ENCODE assay signal across 21 cellular contexts in the genomic region with DNA sequence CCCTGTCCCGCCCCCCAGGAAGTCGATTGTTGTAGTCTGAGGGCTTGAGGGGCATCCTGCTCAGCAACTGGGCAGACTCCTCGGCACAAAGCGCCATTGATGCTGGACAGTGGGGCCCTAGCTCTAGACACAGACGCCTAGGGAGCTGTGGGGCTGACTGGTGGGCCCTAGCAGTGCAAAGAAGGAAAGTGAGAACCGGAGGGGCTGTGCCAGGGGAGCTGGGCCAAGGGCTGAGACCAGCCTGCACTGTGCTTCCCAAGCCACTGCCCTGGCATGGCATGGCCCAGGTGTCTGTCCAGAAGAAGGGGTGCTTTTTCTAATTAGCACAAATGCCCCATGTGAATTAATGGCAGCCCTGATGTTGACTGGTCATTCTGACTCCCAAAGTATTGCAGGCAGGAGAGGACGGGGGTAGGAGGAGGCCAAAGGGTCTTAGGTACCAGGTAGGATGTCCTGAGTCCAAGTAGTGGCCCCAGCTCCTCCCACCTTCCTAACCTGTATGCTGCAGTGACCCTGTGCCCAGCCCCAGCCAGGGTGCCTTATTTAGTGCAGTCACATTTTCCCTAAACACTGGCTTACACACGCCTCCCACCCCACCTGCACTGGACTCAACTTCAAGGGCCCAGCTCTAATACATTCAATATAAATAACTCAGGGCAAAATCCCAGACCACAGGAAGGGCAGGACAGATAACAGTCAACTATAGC. TPM values are rescaled to one million over a fixed set of nuclear protein-coding genes. Genes with fewer than 3 reads are reported as not detected.
DNase-seq lines count a peak whose midpoint lies in the region; ATAC-seq and TF ChIP-seq lines count a peak whose summit lies in the region.
"Had no signal": no experiment of that assay in that cellular context is flagged by ENCODE, and none has a peak within 500 bp of the region (broad histone marks: within the 10 kb centered on the region; RNA-seq: fewer than 3 reads in every experiment).

No MANE protein-coding gene starts in this region.

- intact Hi-C loops in activated T-helper 2 cell treated with anti-CD3 and anti-CD28 coated beads, Interferon-gamma antibody, Interleukin-2, Interleukin-4, amounts not matched to agents 10 μg/mL and 5 μg/mL and 100 μg/mL, durations not matched to agents 14 hours and 24 hours and 36 hours (cut with micrococcal nuclease): no loop called here
- intact Hi-C loops in mucosa of descending colon (cut with DNase I, micrococcal nuclease): no loop called here

- peaks cover 50% of the 10 kb centered on the region for H3K36me3 Mint-ChIP-seq in activated T-helper 2 cell treated with anti-CD3 and anti-CD28 coated beads, Interferon-gamma antibody, Interleukin-2, Interleukin-4, amounts not matched to agents 10 μg/mL and 5 μg/mL and 100 μg/mL, durations not matched to agents 14 hours and 24 hours and 36 hours (ENCODE audit: low read depth)

- no peak overlapping the region for H3K4me3 Mint-ChIP-seq in activated T-helper 2 cell treated with anti-CD3 and anti-CD28 coated beads, Interferon-gamma antibody, Interleukin-2, Interleukin-4, amounts not matched to agents 10 μg/mL and 5 μg/mL and 100 μg/mL, durations not matched to agents 14 hours and 24 hours and 36 hours (ENCODE audit: low read depth)

- peak overlapping the region; percentile 31 for H3K27ac Mint-ChIP-seq in activated T-helper 2 cell treated with anti-CD3 and anti-CD28 coated beads, Interferon-gamma antibody, Interleukin-2, Interleukin-4, amounts not matched to agents 10 μg/mL and 5 μg/mL and 100 μg/mL, durations not matched to agents 14 hours and 24 hours and 36 hours

- H3K36me3 ChIP-seq in mucosa of descending colon (ENCODE audit: low read depth): no peaks in the 10 kb centered on the region

- no peaks in the 10 kb centered on the region for H3K9me3 Mint-ChIP-seq in activated T-helper 2 cell treated with anti-CD3 and anti-CD28 coated beads, Interferon-gamma antibody, Interleukin-2, Interleukin-4, amounts not matched to agents 10 μg/mL and 5 μg/mL and 100 μg/mL, durations not matched to agents 14 hours and 24 hours and 36 hours

- peak; percentile 2 for DNase-seq in stimulated activated CD4-positive, alpha-beta T cell treated with anti-CD3 and anti-CD28 coated beads, Interleukin-12 subunit alpha, Interleukin-12 subunit beta, amount 100 ng/mL, for 4 hours
- no peak for DNase-seq in stimulated activated CD4-positive, alpha-beta T cell treated with anti-CD3 and anti-CD28 coated beads, Interleukin-2, amount 100 ng/mL, for 24 hours
- DNase-seq in activated T-helper 2 cell treated with anti-CD3 and anti-CD28 coated beads, Interferon-gamma antibody, Interleukin-2, Interleukin-4, amounts not matched to agents 10 μg/mL and 5 μg/mL and 100 μg/mL, durations not matched to agents 14 hours and 24 hours and 36 hours (ENCODE audit: low spot score): no peak
- DNase-seq in mucosa of descending colon: peak in 2 of 3 donors; percentile 10 to 11
- DNase-seq in NOMO-1 (lab: John Stamatoyannopoulos, UW; ENCODE audit: unreplicated experiment in 2 of 2): no peak
- DNase-seq: AML-193, DMS153, heart right ventricle, IMR-90, islet precursor cell, MV-4-11, NCI-H2029, NCI-H524 treated with DMSO at 0.1 percent for 48 hours, OCI-M1, WERI-Rb-1 had no signal

- peaks cover 10% of the 10 kb centered on the region for H3K27me3 Mint-ChIP-seq in activated T-helper 2 cell treated with anti-CD3 and anti-CD28 coated beads, Interferon-gamma antibody, Interleukin-2, Interleukin-4, amounts not matched to agents 10 μg/mL and 5 μg/mL and 100 μg/mL, durations not matched to agents 14 hours and 24 hours and 36 hours (ENCODE audit: low read depth)

- H3K4me1 ChIP-seq in mucosa of descending colon (ENCODE audit: low read depth): no peaks in the 10 kb centered on the region

- TF ChIP-seq CTCF in mucosa of descending colon (IDR thresholded peaks at IDR 0.05): no peak

- peaks cover 49% of the 10 kb centered on the region for H3K4me1 Mint-ChIP-seq in activated T-helper 2 cell treated with anti-CD3 and anti-CD28 coated beads, Interferon-gamma antibody, Interleukin-2, Interleukin-4, amounts not matched to agents 10 μg/mL and 5 μg/mL and 100 μg/mL, durations not matched to agents 14 hours and 24 hours and 36 hours (ENCODE audit: low read depth)

- H3K4me3 ChIP-seq in mucosa of descending colon: no peak overlapping the region
- H3K4me3 ChIP-seq: ascending aorta, esophagus muscularis mucosa, SK-N-MC, skin epidermis had no signal

- H3K9me3 ChIP-seq in mucosa of descending colon: no peaks in the 10 kb centered on the region
- H3K9me3 ChIP-seq: ascending aorta, esophagus muscularis mucosa, heart right ventricle had no signal

- no peak for ATAC-seq in mucosa of descending colon
- no peak for ATAC-seq in esophagus mucosa
- ATAC-seq in GM18498 (IDR thresholded peaks at IDR 0.05; ENCODE audit: unreplicated experiment): no peak
- ATAC-seq: heart right ventricle had no signal

RNA-seq across cellular contexts. Expression of gene TCF7, which starts 15.9 kb away (rescaled TPM):
- 8.4 and 10.0 TPM in 2 replicates for total RNA-seq in activated T-helper 2 cell treated with anti-CD3 and anti-CD28 coated beads, Interferon-gamma antibody, Interleukin-2, Interleukin-4, amounts not matched to agents 10 μg/mL and 5 μg/mL and 100 μg/mL, durations not matched to agents 14 hours and 24 hours and 36 hours
- total RNA-seq in mucosa of descending colon: 1 to 10 TPM; 1.9 to 6.8 (median 4.4) TPM
- 4.6 TPM for total RNA-seq in esophagus mucosa

RNA-seq across cellular contexts. Expression of gene SKP1, which starts 46.4 kb away (rescaled TPM):
- 254 and 257 TPM in 2 replicates for total RNA-seq in activated T-helper 2 cell treated with anti-CD3 and anti-CD28 coated beads, Interferon-gamma antibody, Interleukin-2, Interleukin-4, amounts not matched to agents 10 μg/mL and 5 μg/mL and 100 μg/mL, durations not matched to agents 14 hours and 24 hours and 36 hours
- 100 to 1,000 TPM; 241 to 316 (median 281) TPM for total RNA-seq in mucosa of descending colon
- total RNA-seq in esophagus mucosa: 206 TPM

Comparison
In these comparisons a context has a peak if more than half of its experiments do, and no peak if none do; other contexts are left out.
1. DNase-seq: peak in stimulated activated CD4-positive, alpha-beta T cell treated with anti-CD3 and anti-CD28 coated beads, Interleukin-12 subunit alpha, Interleukin-12 subunit beta, amount 100 ng/mL, for 4 hours (single experiment) and mucosa of descending colon (2 of 3); none in stimulated activated CD4-positive, alpha-beta T cell treated with anti-CD3 and anti-CD28 coated beads, Interleukin-2, amount 100 ng/mL, for 24 hours (0 of 2), activated T-helper 2 cell treated with anti-CD3 and anti-CD28 coated beads, Interferon-gamma antibody, Interleukin-2, Interleukin-4, amounts not matched to agents 10 μg/mL and 5 μg/mL and 100 μg/mL, durations not matched to agents 14 hours and 24 hours and 36 hours (single experiment) and NOMO-1 (0 of 2).